8 cellular contexts compared by ENCODE assay signal in genomic region chr19:47035495-47036232, GRCh38. TPM values are rescaled to one million over a fixed set of nuclear protein-coding genes. Genes with fewer than 3 reads are reported as not detected.
DNase-seq lines count a peak whose midpoint lies in the region; ATAC-seq lines count a peak whose summit lies in the region.

No MANE protein-coding gene starts in this region.

- no peaks in the 10 kb centered on the region for H3K36me3 ChIP-seq in endocrine pancreas (ENCODE audit: control insufficient read depth, insufficient read depth, low read length)

- no peaks in the 10 kb centered on the region for H3K4me1 ChIP-seq in endocrine pancreas (ENCODE audit: control insufficient read depth, insufficient read depth, low read length)

- peak overlapping the region; percentile 1 for H3K9ac ChIP-seq in endocrine pancreas (ENCODE audit: control insufficient read depth, insufficient read depth, low read length)

- DNase-seq in CD1c-positive myeloid dendritic cell (ENCODE audit: extremely low spot score) (peak; percentile 94), HT1080 (ENCODE audit: low read depth) (peak; percentile 93), NOMO-1 (lab: John Stamatoyannopoulos, UW; ENCODE audit: unreplicated experiment in 2 of 2) (peak; percentile 75 to 76), mesenteric fat pad (ENCODE audit: low spot score) (peak; percentile 94)
- DNase-seq in activated CD8-positive, alpha-beta memory T cell treated with anti-CD3 and anti-CD28 coated beads for 48 hours (ENCODE audit: low read depth in 2 of 3, low spot score in 2 of 3): peak; percentile 92 to 99 (median 99)
- DNase-seq in stimulated activated CD8-positive, alpha-beta memory T cell treated with anti-CD3 and anti-CD28 coated beads, Interleukin-15, amount 100 ng/mL, for 1 hour (ENCODE audit: low read depth): peak; percentile 95

- ATAC-seq in GM19397 (IDR thresholded peaks at IDR 0.05; ENCODE audit: unreplicated experiment): peak; percentile 86

- H3K9me3 ChIP-seq in endocrine pancreas (ENCODE audit: control insufficient read depth, low read length): no peaks in the 10 kb centered on the region

- peak overlapping the region; percentile 70 for H3K4me3 ChIP-seq in endocrine pancreas (ENCODE audit: control insufficient read depth, insufficient read depth, low read length)

- H3K27me3 ChIP-seq in endocrine pancreas (ENCODE audit: control insufficient read depth, insufficient read depth, low read length): no peaks in the 10 kb centered on the region

RNA-seq across cellular contexts. Expression of gene TMEM160, which starts 12.8 kb away (rescaled TPM):
- 62.1 and 69.4 TPM in 2 replicates for total RNA-seq in HT1080 (2014; rRNA removed; shearing (Covaris generic))
- 34.9 and 45.7 TPM in 2 replicates for polyA plus RNA-seq in HT1080 (2015; cell fraction: cytosol; rRNA removed)
- 15.0 and 20.4 TPM in 2 replicates for polyA plus RNA-seq in HT1080 (2015; cell fraction: nucleus; rRNA removed)
- 23.7 TPM for total RNA-seq in mesenteric fat pad

RNA-seq across cellular contexts. Expression of gene NPAS1, which starts 16.0 kb away (rescaled TPM):
- total RNA-seq in HT1080 (2014; rRNA removed; shearing (Covaris generic)): not detected in 2 replicates
- 3.2 and 3.6 TPM in 2 replicates for polyA plus RNA-seq in HT1080 (2015; cell fraction: cytosol; rRNA removed)
- polyA plus RNA-seq in HT1080 (2015; cell fraction: nucleus; rRNA removed): 1.9 and 3.5 TPM in 2 replicates
- not detected for total RNA-seq in mesenteric fat pad

Comparison
In these comparisons a context has a peak if more than half of its experiments do, and no peak if none do; other contexts are left out.
1. Peak in every context shown above with its lines: DNase-seq, ATAC-seq and H3K4me3 ChIP-seq.